ENCODE assay signal across 9 cellular contexts in genomic region chr10:99917963-99918825, GRCh38.
DNase-seq lines count a peak whose midpoint lies in the region; ATAC-seq and TF ChIP-seq lines count a peak whose summit lies in the region.
"Had no signal": no experiment of that assay in that cellular context is flagged by ENCODE, and none has a peak within 500 bp of the region (broad histone marks: within the 10 kb centered on the region; RNA-seq: fewer than 3 reads in every experiment).

No MANE protein-coding gene starts in this region.

- 0 out of 2 replicates have a peak, but pooled peaks cover 5% of the 10 kb centered on the region for H3K9me3 Mint-ChIP-seq in WTC11
- H3K9me3 Mint-ChIP-seq in activated T-cell treated with anti-CD3 and anti-CD28 coated beads, Interleukin-2, amount 50 U/mL, for 72 hours = no peaks in the 10 kb centered on the region

- DNase-seq in EL = peak; percentile 34
- peak; percentile 73 for DNase-seq in WTC11 (ENCODE audit: low spot score)
- peak; percentile 29 for DNase-seq in left ventricle myocardium inferior
- no peak for DNase-seq in HUDEP-2 (lab: John Stamatoyannopoulos, UW; ENCODE audit: unreplicated experiment in 76 of 76)
- DNase-seq in activated T-cell treated with anti-CD3 and anti-CD28 coated beads, Interleukin-2, amount 50 U/mL, for 72 hours = no peak
- no peak for DNase-seq in mucosa of gallbladder (ENCODE audit: low spot score)
- no peak for DNase-seq in NCI-H1436 (lab: John Stamatoyannopoulos, UW)

- H3K9me3 ChIP-seq in left ventricle myocardium inferior (replicated peaks) (no peaks in the 10 kb centered on the region), parathyroid adenoma (ENCODE audit: control insufficient read depth, low read length) (no peaks in the 10 kb centered on the region)

- H2AFZ ChIP-seq in parathyroid adenoma = no peak overlapping the region

- H3K9ac ChIP-seq in parathyroid adenoma = no peak overlapping the region

- peak overlapping the region; percentile 56 for H3K4me3 ChIP-seq in left ventricle myocardium inferior
- peak overlapping the region; percentile 26 for H3K4me3 ChIP-seq in parathyroid adenoma (ENCODE audit: low read depth, low read length)
- H3K4me3 ChIP-seq: K562 had no signal

- no peaks in the 10 kb centered on the region for H3K27me3 ChIP-seq in left ventricle myocardium inferior (ENCODE audit: low read depth)
- H3K27me3 ChIP-seq in parathyroid adenoma (ENCODE audit: control insufficient read depth, insufficient read depth, low read length) = no peaks in the 10 kb centered on the region

- H3K4me1 ChIP-seq in left ventricle myocardium inferior = peaks cover 31% of the 10 kb centered on the region
- peaks cover 26% of the 10 kb centered on the region for H3K4me1 ChIP-seq in parathyroid adenoma

- TF ChIP-seq CTCF in WTC11 (IDR thresholded peaks at IDR 0.05) (no peak), left ventricle myocardium inferior (IDR thresholded peaks at IDR 0.05; ENCODE audit: borderline replicate concordance) (no peak), parathyroid adenoma (IDR thresholded peaks at IDR 0.05) (no peak)

- H3K27ac ChIP-seq in left ventricle myocardium inferior (replicated peaks) (peak overlapping the region; percentile 66), parathyroid adenoma (peak overlapping the region; percentile 68)

- peak overlapping the region; percentile 46 for H3K4me2 ChIP-seq in parathyroid adenoma (ENCODE audit: low read length)

- H3K79me2 ChIP-seq in parathyroid adenoma = peaks cover 73% of the 10 kb centered on the region

- CTCF ChIA-PET in WTC11 (lab: Charles Lee) = interaction anchor here (0.6 to 1.6 kb wide), 7 partner anchors 24 to 128 kb away, joined by 3 to 13 read pairs (median 5); partner anchors contain the start of gene DNMBP

- H3K36me3 Mint-ChIP-seq in WTC11 = peaks cover 9% of the 10 kb centered on the region; the same call in 1 of the 2 replicates
- H3K36me3 Mint-ChIP-seq in activated T-cell treated with anti-CD3 and anti-CD28 coated beads, Interleukin-2, amount 50 U/mL, for 72 hours (ENCODE audit: insufficient read depth in 2 of 2) = no peaks in the 10 kb centered on the region

- peaks cover 68% of the 10 kb centered on the region for H3K4me1 Mint-ChIP-seq in WTC11
- H3K4me1 Mint-ChIP-seq in activated T-cell treated with anti-CD3 and anti-CD28 coated beads, Interleukin-2, amount 50 U/mL, for 72 hours (ENCODE audit: low read depth) = no peaks in the 10 kb centered on the region

- intact Hi-C loops in left ventricle myocardium inferior (cut with micrococcal nuclease) = no loop called here

- H3K4me3 Mint-ChIP-seq in WTC11 = peak overlapping the region; percentile 68
- H3K4me3 Mint-ChIP-seq in activated T-cell treated with anti-CD3 and anti-CD28 coated beads, Interleukin-2, amount 50 U/mL, for 72 hours = no peak overlapping the region

- POLR2A ChIA-PET in WTC11 (lab: Charles Lee) = interaction anchor here (0.7 to 1.0 kb wide), 4 partner anchors 34 to 126 kb away, joined by 3 read pairs; no protein-coding TSS in a partner anchor

- H3K36me3 ChIP-seq in left ventricle myocardium inferior = peaks cover 6% of the 10 kb centered on the region
- H3K36me3 ChIP-seq in parathyroid adenoma (ENCODE audit: control insufficient read depth, insufficient read depth, low read length) = no peaks in the 10 kb centered on the region

- peak; percentile 49 for ATAC-seq in WTC11
- ATAC-seq in activated T-cell treated with anti-CD3 and anti-CD28 coated beads, Interleukin-2, amount 50 U/mL, for 72 hours (replicated peaks in 1 of 2) = no peak
- ATAC-seq: K562 had no signal

- H3K27me3 Mint-ChIP-seq in WTC11 (ENCODE audit: low read depth) = no peaks in the 10 kb centered on the region
- no peaks in the 10 kb centered on the region for H3K27me3 Mint-ChIP-seq in activated T-cell treated with anti-CD3 and anti-CD28 coated beads, Interleukin-2, amount 50 U/mL, for 72 hours (ENCODE audit: low read depth)

- peak overlapping the region; percentile 99 for H3K27ac Mint-ChIP-seq in WTC11
- H3K27ac Mint-ChIP-seq in activated T-cell treated with anti-CD3 and anti-CD28 coated beads, Interleukin-2, amount 50 U/mL, for 72 hours = no peak overlapping the region

TF ChIP-seq in WTC11, 78 proteins besides CTCF, POLR2A, EP300 and RAD21 (continues in another document):
- no peak for TF ChIP-seq ZNF317 (CRISPR knock-in tag; IDR thresholded peaks at IDR 0.05; ENCODE audit: borderline replicate concordance, low read depth)
- peak; percentile 98 for TF ChIP-seq PRDM15 (CRISPR knock-in tag; IDR thresholded peaks at IDR 0.05)
- peak; percentile 24; the same call in 1 of the 2 replicates for TF ChIP-seq USF1 (CRISPR knock-in tag; IDR thresholded peaks at IDR 0.05)
- TF ChIP-seq MAX (CRISPR knock-in tag; IDR thresholded peaks at IDR 0.05) = peak; percentile 77
- TF ChIP-seq AR (CRISPR knock-in tag; IDR thresholded peaks at IDR 0.05) = no peak
- TF ChIP-seq ZNF281 (CRISPR knock-in tag; IDR thresholded peaks at IDR 0.05) = peak; percentile 67; the same call in 1 of the 2 replicates

Comparison
In these comparisons a context has a peak if more than half of its experiments do, and no peak if none do; other contexts are left out.
1. DNase-seq: peak in EL (single experiment), WTC11 (single experiment) and left ventricle myocardium inferior (single experiment); none in HUDEP-2 (0 of 76), activated T-cell treated with anti-CD3 and anti-CD28 coated beads, Interleukin-2, amount 50 U/mL, for 72 hours (0 of 2), mucosa of gallbladder (single experiment) and NCI-H1436 (single experiment).